Comparison of ENCODE assay signal across 14 cellular contexts in genomic region chr2:158921599-158922408, GRCh38.
"Had no signal": no experiment of that assay in that cellular context is flagged by ENCODE, and none has a peak within 500 bp of the region (broad histone marks: within the 10 kb centered on the region; RNA-seq: fewer than 3 reads in every experiment).

No MANE protein-coding gene starts in this region.

- H3K27ac ChIP-seq: esophagus muscularis mucosa, skin epidermis, stomach, thoracic aorta, uterus had no signal

- DNase-seq: activated CD4-positive, alpha-beta T cell treated with anti-CD3 and anti-CD28 coated beads for 48 hours; activated CD8-positive, alpha-beta T cell treated with anti-CD3 and anti-CD28 coated beads, Interleukin-2, amount 10 ng/mL, durations not matched to agents 7 days and 5 days; activated naive CD4-positive, alpha-beta T cell treated with Interleukin-2 at 50 U/mL for 16 hours; activated naive CD8-positive, alpha-beta T cell treated with anti-CD3 and anti-CD28 coated beads, Interleukin-2, amount 50 U/mL, for 24 hours; glutamatergic neuron; retina; stimulated activated CD4-positive, alpha-beta T cell treated with anti-CD3 and anti-CD28 coated beads, Interleukin-4, amount 100 ng/mL, for 4 hours; stomach; uterus had no signal

- H3K4me3 ChIP-seq: esophagus muscularis mucosa, skin epidermis, stomach, thoracic aorta, uterus had no signal

- H3K27ac Mint-ChIP-seq: activated CD8-positive, alpha-beta T cell treated with anti-CD3 and anti-CD28 coated beads, Interleukin-2, amount 10 ng/mL, durations not matched to agents 7 days and 5 days; activated naive CD8-positive, alpha-beta T cell treated with anti-CD3 and anti-CD28 coated beads, Interleukin-2, amount 50 U/mL, for 24 hours; activated T-helper 1 cell treated with anti-CD3 and anti-CD28 coated beads, Interleukin-12 subunit alpha, Interleukin-12 subunit beta, Interleukin-2, Interleukin-4 antibody, amounts not matched to agents 30 ng/mL and 10 ng/mL and 1 ng/mL, durations not matched to agents 14 hours and 24 hours and 36 hours had no signal

- H3K9me3 ChIP-seq: esophagus muscularis mucosa, stomach, thoracic aorta, uterus had no signal

- H3K4me1 ChIP-seq: esophagus muscularis mucosa, stomach, uterus had no signal

- H3K27me3 ChIP-seq: esophagus muscularis mucosa, stomach, uterus had no signal

- ATAC-seq: activated CD8-positive, alpha-beta T cell treated with anti-CD3 and anti-CD28 coated beads, Interleukin-2, amount 10 ng/mL, durations not matched to agents 7 days and 5 days; activated naive CD8-positive, alpha-beta T cell treated with anti-CD3 and anti-CD28 coated beads, Interleukin-2, amount 50 U/mL, for 24 hours had no signal

- H3K9me3 Mint-ChIP-seq: activated naive CD8-positive, alpha-beta T cell treated with anti-CD3 and anti-CD28 coated beads, Interleukin-2, amount 50 U/mL, for 24 hours; activated T-helper 1 cell treated with anti-CD3 and anti-CD28 coated beads, Interleukin-12 subunit alpha, Interleukin-12 subunit beta, Interleukin-2, Interleukin-4 antibody, amounts not matched to agents 30 ng/mL and 10 ng/mL and 1 ng/mL, durations not matched to agents 14 hours and 24 hours and 36 hours had no signal

- H3K4me3 Mint-ChIP-seq: activated CD8-positive, alpha-beta T cell treated with anti-CD3 and anti-CD28 coated beads, Interleukin-2, amount 10 ng/mL, durations not matched to agents 7 days and 5 days; activated naive CD8-positive, alpha-beta T cell treated with anti-CD3 and anti-CD28 coated beads, Interleukin-2, amount 50 U/mL, for 24 hours; activated T-helper 1 cell treated with anti-CD3 and anti-CD28 coated beads, Interleukin-12 subunit alpha, Interleukin-12 subunit beta, Interleukin-2, Interleukin-4 antibody, amounts not matched to agents 30 ng/mL and 10 ng/mL and 1 ng/mL, durations not matched to agents 14 hours and 24 hours and 36 hours; neural crest cell had no signal

- H3K4me1 Mint-ChIP-seq: activated naive CD8-positive, alpha-beta T cell treated with anti-CD3 and anti-CD28 coated beads, Interleukin-2, amount 50 U/mL, for 24 hours had no signal

- H3K36me3 ChIP-seq: esophagus muscularis mucosa, stomach, thoracic aorta, uterus had no signal
